12 cellular contexts compared by ENCODE assay signal in genomic region chr10:72278668-72279393, GRCh38. TPM values are rescaled to one million over a fixed set of nuclear protein-coding genes. Genes with fewer than 3 reads are reported as not detected.
DNase-seq lines count a peak whose midpoint lies in the region; ATAC-seq and TF ChIP-seq lines count a peak whose summit lies in the region.
"Had no signal": no experiment of that assay in that cellular context is flagged by ENCODE, and none has a peak within 500 bp of the region (broad histone marks: within the 10 kb centered on the region; RNA-seq: fewer than 3 reads in every experiment).

No MANE protein-coding gene starts in this region.

- no peak overlapping the region for H3K4me3 ChIP-seq in AG04450 (ENCODE audit: low read depth, low read length)
- H3K4me3 ChIP-seq: ovary had no signal

- peaks cover 24 to 55% (median 51%) of the 10 kb centered on the region in 4 donors for H3K4me1 Mint-ChIP-seq in naive thymus-derived CD8-positive, alpha-beta T cell

- H3K4me3 Mint-ChIP-seq in naive thymus-derived CD8-positive, alpha-beta T cell = peak overlapping the region in 2 of 10 donors; percentile 15 to 46

- peaks cover 11% of the 10 kb centered on the region; the same call in 1 of the 2 replicates for H3K9me3 ChIP-seq in AG04450 (ENCODE audit: control insufficient read depth, insufficient read depth, low read length)
- H3K9me3 ChIP-seq: ovary had no signal

- CTCF ChIA-PET in AG04450 (lab: Charles Lee) = interaction anchor here (0.6 to 1.1 kb wide), 3 partner anchors 25 to 230 kb away, joined by 3 to 4 read pairs (median 3); no protein-coding TSS in a partner anchor

- TF ChIP-seq CTCF in AG04450 (IDR thresholded peaks at IDR 0.05; ENCODE audit: low read depth, low read length) = 0 out of 2 replicates have a peak, but pooled peaks have one; percentile 22
- TF ChIP-seq CTCF in GM12873 (IDR thresholded peaks at IDR 0.05; ENCODE audit: insufficient read depth, low read depth, low read length, missing control alignments) = peak; percentile 35

- H3K36me3 Mint-ChIP-seq in naive thymus-derived CD8-positive, alpha-beta T cell = peaks cover 16 to 27% (median 21%) of the 10 kb centered on the region in 3 donors

- no peaks in the 10 kb centered on the region for H3K9me3 Mint-ChIP-seq in naive thymus-derived CD8-positive, alpha-beta T cell

- no peak for ATAC-seq in naive thymus-derived CD8-positive, alpha-beta T cell
- ATAC-seq in GM19452 (IDR thresholded peaks at IDR 0.05; ENCODE audit: unreplicated experiment) (no peak), GM18511 (IDR thresholded peaks at IDR 0.05; ENCODE audit: unreplicated experiment) (no peak), HG03439 (IDR thresholded peaks at IDR 0.05; ENCODE audit: unreplicated experiment) (no peak), GM21717 (IDR thresholded peaks at IDR 0.05; ENCODE audit: unreplicated experiment) (no peak)

- no peak for DNase-seq in AG04450 (ENCODE audit: low read depth, low spot score)
- no peak for DNase-seq in naive thymus-derived CD8-positive, alpha-beta T cell
- DNase-seq: central memory CD4-positive, alpha-beta T cell; NCI-H1105 treated with DMSO at 0.1 percent for 48 hours; ovary; stimulated activated CD4-positive, alpha-beta T cell treated with anti-CD3 and anti-CD28 coated beads, Interleukin-4, amount 100 ng/mL, for 1 hour had no signal

- H3K27me3 Mint-ChIP-seq in naive thymus-derived CD8-positive, alpha-beta T cell = no peaks in the 10 kb centered on the region

- no peak overlapping the region for H3K27ac ChIP-seq in AG04450 (ENCODE audit: low read depth, low read length)
- H3K27ac ChIP-seq in angular gyrus (ENCODE audit: low read depth, low read length) = peak overlapping the region; percentile 27

- POLR2A ChIA-PET in AG04450 (lab: Yijun Ruan, JAX) = interaction anchor here (0.7 kb wide), 1 partner anchor 20 kb away, joined by 5 read pairs; no protein-coding TSS in a partner anchor
- POLR2A ChIA-PET in naive thymus-derived CD8-positive, alpha-beta T cell (lab: Charles Lee) = interaction anchor here (0.6 to 8.2 kb wide), 9 partner anchors 12 to 57 kb away, joined by 3 to 120 read pairs (median 6); no protein-coding TSS in a partner anchor

- H3K27ac Mint-ChIP-seq in naive thymus-derived CD8-positive, alpha-beta T cell = peak overlapping the region in 8 of 10 donors; percentile 57 to 97 (median 80)

- H3K27me3 ChIP-seq in AG04450 (ENCODE audit: control insufficient read depth, insufficient read depth, low read length) = no peaks in the 10 kb centered on the region
- H3K27me3 ChIP-seq: ovary had no signal

RNA-seq across cellular contexts. Expression of gene DDIT4, which starts 5.1 kb away (rescaled TPM):
- 103 and 120 TPM in 2 replicates for polyA plus RNA-seq in AG04450 (2011; rRNA removed)
- polyA minus RNA-seq in AG04450 (2011; rRNA and poly(A)+ RNA removed) = 110 and 132 TPM in 2 replicates
- 10 to 100 TPM; 23.8 to 29.6 TPM for total RNA-seq in naive thymus-derived CD8-positive, alpha-beta T cell
- 100 to 1,000 TPM in 2 of 3 donors, 10 to 100 TPM in 1; 68.0 to 190 (median 189) TPM for polyA plus RNA-seq in naive thymus-derived CD8-positive, alpha-beta T cell
